In the genomic region with DNA sequence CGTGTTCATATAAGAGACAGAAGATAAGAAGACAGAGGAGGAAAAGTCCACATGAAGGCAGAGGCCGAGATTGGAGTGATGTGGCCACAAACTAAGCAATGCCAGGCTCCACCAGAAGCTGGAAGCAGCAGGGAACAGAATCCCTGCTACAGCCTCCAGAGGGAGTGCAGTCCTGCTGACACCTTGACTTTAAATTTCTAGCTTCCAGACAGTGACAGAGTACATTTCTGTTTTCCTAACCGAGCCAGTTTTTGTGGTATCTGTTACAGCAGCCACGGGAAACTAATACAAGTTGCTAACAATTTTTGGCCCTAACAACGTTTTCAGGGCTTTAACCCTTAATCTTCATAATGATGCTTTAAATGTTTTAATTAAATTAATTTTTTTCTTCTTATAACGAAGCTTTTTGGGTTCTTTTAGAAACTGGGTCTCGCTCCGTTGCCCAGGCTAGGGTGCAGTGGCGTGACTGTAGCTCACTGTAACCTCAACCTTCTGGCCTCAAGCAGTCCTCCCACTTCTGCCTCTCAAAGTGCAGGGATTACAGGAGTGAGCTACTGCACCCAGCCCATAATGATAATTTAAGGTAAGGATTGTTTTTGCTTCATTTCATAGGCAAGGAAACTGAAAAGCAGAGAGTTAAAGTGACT, we compare ENCODE assay signal across 9 cellular contexts.
DNase-seq lines count a peak whose midpoint lies in the region; ATAC-seq, FAIRE-seq and TF ChIP-seq lines count a peak whose summit lies in the region.
"Had no signal": no experiment of that assay in that cellular context is flagged by ENCODE, and none has a peak within 500 bp of the region (broad histone marks: within the 10 kb centered on the region; RNA-seq: fewer than 3 reads in every experiment).

No MANE protein-coding gene starts in this region.

- WGBS in psoas muscle, 3 donors = 64 to 74% (median 72%) methylated on average over 9 of the region's 9 CpGs

- H3K4me1 ChIP-seq in psoas muscle = no peaks in the 10 kb centered on the region

- no peak overlapping the region for H3K4me3 ChIP-seq in fibroblast of pulmonary artery (replicated peaks; ENCODE audit: low read depth, low read length)
- no peak overlapping the region for H3K4me3 ChIP-seq in psoas muscle

- intact Hi-C loops in psoas muscle (cut with DNase I) = no loop called here

- peak in 1 of 4 donors; percentile 59 for ATAC-seq in psoas muscle
- ATAC-seq in HG02588 (IDR thresholded peaks at IDR 0.05; ENCODE audit: unreplicated experiment) = no peak

- TF ChIP-seq CTCF in fibroblast of pulmonary artery (IDR thresholded peaks at IDR 0.05; ENCODE audit: low read length, missing control alignments) (peak; percentile 52), psoas muscle (IDR thresholded peaks at IDR 0.05) (peak; percentile 24)

- H3K36me3 ChIP-seq in psoas muscle (ENCODE audit: insufficient read depth in 1 of 2, low read depth in 1 of 2) = no peaks in the 10 kb centered on the region

- H3K27ac ChIP-seq in psoas muscle = no peak overlapping the region

- H3K9me3 ChIP-seq in psoas muscle = no peaks in the 10 kb centered on the region

- peak; percentile 46 for FAIRE-seq in GM18507 (lab: Jason Lieb, UNC)

- DNase-seq in GM18507 (ENCODE audit: extremely low spot score, insufficient read length, low read depth) = no peak
- peak; percentile 37 for DNase-seq in RKO (ENCODE audit: low spot score)
- DNase-seq in fibroblast of pulmonary artery (ENCODE audit: low read depth) = peak; percentile 38
- DNase-seq in psoas muscle = no peak
- no peak for DNase-seq in pons (ENCODE audit: low spot score)
- no peak for DNase-seq in GM03348 (ENCODE audit: low spot score)
- DNase-seq in MV-4-11 (lab: John Stamatoyannopoulos, UW) = no peak
- DNase-seq: NCI-H2171 had no signal

- no peaks in the 10 kb centered on the region for H3K27me3 ChIP-seq in psoas muscle (ENCODE audit: insufficient read depth in 3 of 3, low read length in 2 of 3)

Comparison
In these comparisons a context has a peak if more than half of its experiments do, and no peak if none do; other contexts are left out.
1. DNase-seq: peak in RKO (single experiment) and fibroblast of pulmonary artery (single experiment); none in GM18507 (single experiment), psoas muscle (0 of 2), pons (single experiment), GM03348 (single experiment) and MV-4-11 (single experiment).